ENCODE assay signal across 9 cellular contexts in genomic region chr9:91162311-91162710, GRCh38.
DNase-seq lines count a peak whose midpoint lies in the region; ATAC-seq and TF ChIP-seq lines count a peak whose summit lies in the region.
"Had no signal": no experiment of that assay in that cellular context is flagged by ENCODE, and none has a peak within 500 bp of the region (broad histone marks: within the 10 kb centered on the region; RNA-seq: fewer than 3 reads in every experiment).

No MANE protein-coding gene starts in this region.

- H3K4me3 ChIP-seq in PC-3 (ENCODE audit: low read length) (no peak overlapping the region), duodenal mucosa (ENCODE audit: low read depth in 1 of 2, low read length in 2 of 2) (peak overlapping the region; percentile 2 to 15), spleen (peak overlapping the region in 4 of 8 donors; percentile 14 to 60 (median 17))

- TF ChIP-seq CTCF in PC-3 (conservative IDR thresholded peaks at IDR 0.05; ENCODE audit: low read depth, low read length) (no peak), spleen (IDR thresholded peaks at IDR 0.05 in 8 of 11, conservative IDR thresholded peaks at IDR 0.05 in 3 of 11) (no peak)

- H3K36me3 ChIP-seq in PC-3 (ENCODE audit: low read depth, low read length) = no peaks in the 10 kb centered on the region
- H3K36me3 ChIP-seq in duodenal mucosa (ENCODE audit: control insufficient read depth in 1 of 2, insufficient read depth in 2 of 2, low read length in 2 of 2) = no peaks in the 10 kb centered on the region
- no peaks in the 10 kb centered on the region for H3K36me3 ChIP-seq in spleen
- H3K36me3 ChIP-seq: heart left ventricle had no signal

- H3K79me2 ChIP-seq in PC-3 (ENCODE audit: low read length) = no peaks in the 10 kb centered on the region

- CTCF ChIA-PET in PC-3 (lab: Charles Lee) = no interaction called here

- POLR2A ChIA-PET in PC-3 (lab: Charles Lee; ENCODE audit: unreplicated experiment) = no interaction called here

- H3K4me2 ChIP-seq in PC-3 (ENCODE audit: low read length) = peak overlapping the region; percentile 71

- H3F3A ChIP-seq in PC-3 (ENCODE audit: low read length, unreplicated experiment) = no peaks in the 10 kb centered on the region

- H4K20me1 ChIP-seq in PC-3 (ENCODE audit: low read length) = no peaks in the 10 kb centered on the region

- 27 to 53% (median 46%) methylated on average over 5 of the region's 5 CpGs for WGBS in spleen, 5 donors

- no peaks in the 10 kb centered on the region for H3K9me3 ChIP-seq in PC-3 (ENCODE audit: low read length)
- no peaks in the 10 kb centered on the region for H3K9me3 ChIP-seq in duodenal mucosa (ENCODE audit: control insufficient read depth in 1 of 2, low read length in 2 of 2)
- H3K9me3 ChIP-seq in spleen = no peaks in the 10 kb centered on the region
- H3K9me3 ChIP-seq: heart left ventricle had no signal

- H3K27ac ChIP-seq in PC-3 (ENCODE audit: low read length) (peak overlapping the region; percentile 98), duodenal mucosa (ENCODE audit: low read depth, low read length) (no peak overlapping the region), spleen (peak overlapping the region in 6 of 8 donors; percentile 61 to 88 (median 73))
- H3K27ac ChIP-seq: VCaP had no signal

- ATAC-seq in GM19043 (IDR thresholded peaks at IDR 0.05; ENCODE audit: low read depth, unreplicated experiment) = peak; percentile 10
- peak; percentile 74 for ATAC-seq in PC-3
- ATAC-seq in GM18517 (IDR thresholded peaks at IDR 0.05; ENCODE audit: unreplicated experiment) = no peak

- intact Hi-C loops in PC-3 (cut with micrococcal nuclease) = loop anchor here (5.0 kb wide), 1 partner anchor 45 kb away; no protein-coding TSS in a partner anchor
- intact Hi-C loops in spleen (cut with DNase I; ENCODE audit: low total_unique reads) = no loop called here

- no peak for TF ChIP-seq POLR2A in spleen (IDR thresholded peaks at IDR 0.05)

- H3K27me3 ChIP-seq in PC-3 (ENCODE audit: low read length) (no peaks in the 10 kb centered on the region), duodenal mucosa (ENCODE audit: control insufficient read depth in 1 of 2, insufficient read depth in 2 of 2, low read length in 2 of 2) (no peaks in the 10 kb centered on the region), spleen (replicated peaks in 1 of 7) (no peaks in the 10 kb centered on the region)
- H3K27me3 ChIP-seq: heart left ventricle had no signal

- H3K4me1 ChIP-seq in PC-3 (ENCODE audit: insufficient read depth, low read length) = peaks cover 42% of the 10 kb centered on the region
- peaks cover 32 to 39% of the 10 kb centered on the region in 2 donors for H3K4me1 ChIP-seq in duodenal mucosa (ENCODE audit: control insufficient read depth in 1 of 2, insufficient read depth in 2 of 2, low read length in 2 of 2)
- peaks cover 23 to 59% (median 44%) of the 10 kb centered on the region in 6 donors for H3K4me1 ChIP-seq in spleen

- no peaks in the 10 kb centered on the region for H3K9me2 ChIP-seq in PC-3 (replicated peaks; ENCODE audit: low read length)

- DNase-seq in PC-3 (peak; percentile 89), spleen (no peak), SK-N-DZ (ENCODE audit: low spot score) (no peak)
- no peak for DNase-seq in stimulated activated CD4-positive, alpha-beta T cell treated with anti-CD3 and anti-CD28 coated beads, Interleukin-2, amount 100 ng/mL, for 48 hours

- BruUV-seq in PC-3 (replicated peaks; lab: Mats Ljungman, UMichigan) = no TSS peak

- no peak overlapping the region for H2AFZ ChIP-seq in PC-3 (ENCODE audit: low read length)

- peak overlapping the region; percentile 76 for H3K9ac ChIP-seq in PC-3 (ENCODE audit: low read length)
- H3K9ac ChIP-seq in duodenal mucosa (ENCODE audit: low read depth in 1 of 2, low read length in 2 of 2) = peak overlapping the region; percentile 10 to 13
